ENCODE assay signal across 11 cellular contexts in genomic region chr5:76720988-76721569, GRCh38. TPM values are rescaled to one million over a fixed set of nuclear protein-coding genes. Genes with fewer than 3 reads are reported as not detected.
DNase-seq lines count a peak whose midpoint lies in the region; ATAC-seq and TF ChIP-seq lines count a peak whose summit lies in the region.
"Had no signal": no experiment of that assay in that cellular context is flagged by ENCODE, and none has a peak within 500 bp of the region (broad histone marks: within the 10 kb centered on the region; RNA-seq: fewer than 3 reads in every experiment).

No MANE protein-coding gene starts in this region.

- H3K27me3 ChIP-seq in PC-9 (ENCODE audit: insufficient read depth, low read depth) = no peaks in the 10 kb centered on the region

- H3K27ac Mint-ChIP-seq in chondrocyte (ENCODE audit: unreplicated experiment) (peak overlapping the region; percentile 49), WTC11 (no peak overlapping the region)
- H3K27ac Mint-ChIP-seq: activated naive CD4-positive, alpha-beta T cell treated with anti-CD3 and anti-CD28 coated beads, Interleukin-2, amount 50 U/mL, for 24 hours had no signal

- CTCF ChIA-PET in PC-9 (lab: Charles Lee) (no interaction called here), WTC11 (lab: Charles Lee) (no interaction called here)

- TF ChIP-seq CTCF in GM13977 (IDR thresholded peaks at IDR 0.05; ENCODE audit: extremely low read depth, insufficient read depth, missing control alignments) (no peak), chondrocyte (IDR thresholded peaks at IDR 0.05) (no peak), PC-9 (conservative IDR thresholded peaks at IDR 0.05) (no peak), WTC11 (IDR thresholded peaks at IDR 0.05) (no peak)

- no peak overlapping the region for H2AFZ ChIP-seq in PC-9

- H3K4me3 Mint-ChIP-seq in chondrocyte (ENCODE audit: unreplicated experiment) (no peak overlapping the region), WTC11 (no peak overlapping the region)
- H3K4me3 Mint-ChIP-seq: activated naive CD4-positive, alpha-beta T cell treated with anti-CD3 and anti-CD28 coated beads, Interleukin-2, amount 50 U/mL, for 24 hours had no signal

- H3K9me3 ChIP-seq in PC-9 (ENCODE audit: insufficient read depth, low read depth) = no peaks in the 10 kb centered on the region

- peak; percentile 55 for DNase-seq in GM13977 (ENCODE audit: low spot score)
- DNase-seq in chondrocyte (ENCODE audit: low spot score) = no peak
- DNase-seq in GF-D8 (lab: John Stamatoyannopoulos, UW) = no peak
- DNase-seq in PC-9 = no peak
- no peak for DNase-seq in SHP77 treated with DMSO at 0.1 percent for 48 hours (lab: John Stamatoyannopoulos, UW)
- no peak for DNase-seq in WTC11 (ENCODE audit: low spot score)
- DNase-seq: SW 1271 had no signal

- ATAC-seq in GM21367 (IDR thresholded peaks at IDR 0.05; ENCODE audit: unreplicated experiment) = peak; percentile 91
- ATAC-seq in HG03342 (IDR thresholded peaks at IDR 0.05; ENCODE audit: unreplicated experiment) = peak; percentile 92
- ATAC-seq in WTC11 = no peak

- no TSS peak for BruUV-seq in PC-9 (replicated peaks; lab: Mats Ljungman, UMichigan)

- peaks cover 78% of the 10 kb centered on the region for H3K4me1 Mint-ChIP-seq in chondrocyte (ENCODE audit: low read depth)
- peaks cover 30% of the 10 kb centered on the region for H3K4me1 Mint-ChIP-seq in WTC11

- in situ Hi-C loops in GM13977 (cut with MboI; ENCODE audit: low pct_unique_long_range_greater_than_20kb, low sequenced_read_pairs, unreplicated experiment) = no loop called here

- H3K9me2 ChIP-seq in PC-9 (ENCODE audit: insufficient read depth) = no peaks in the 10 kb centered on the region

- H3K36me3 ChIP-seq in PC-9 (ENCODE audit: low read depth) = no peaks in the 10 kb centered on the region

- H3K4me2 ChIP-seq in PC-9 = no peak overlapping the region

- no peak overlapping the region for H3K4me3 ChIP-seq in PC-9

- no peaks in the 10 kb centered on the region for H4K20me1 ChIP-seq in PC-9 (ENCODE audit: insufficient read depth)

- H3K27me3 Mint-ChIP-seq in chondrocyte (ENCODE audit: low read depth) = no peaks in the 10 kb centered on the region
- peaks cover 7% of the 10 kb centered on the region for H3K27me3 Mint-ChIP-seq in WTC11 (ENCODE audit: low read depth)

- H3K36me3 Mint-ChIP-seq in chondrocyte (ENCODE audit: low read depth) (peaks cover 3% of the 10 kb centered on the region), WTC11 (no peaks in the 10 kb centered on the region)
- H3K36me3 Mint-ChIP-seq: activated naive CD4-positive, alpha-beta T cell treated with anti-CD3 and anti-CD28 coated beads, Interleukin-2, amount 50 U/mL, for 24 hours had no signal

- intact Hi-C loops in PC-9 (cut with micrococcal nuclease; ENCODE audit: unreplicated experiment) = no loop called here

- H3K79me2 ChIP-seq in PC-9 (ENCODE audit: low read depth) = no peaks in the 10 kb centered on the region

- no peaks in the 10 kb centered on the region; the same call in 1 of the 2 replicates for H3K4me1 ChIP-seq in PC-9 (replicated peaks; ENCODE audit: insufficient read depth)

- H3F3A ChIP-seq in PC-9 (ENCODE audit: insufficient read depth, low read depth) = no peaks in the 10 kb centered on the region

- H3K27ac ChIP-seq in PC-9 = no peak overlapping the region

- H3K9me3 Mint-ChIP-seq in chondrocyte (ENCODE audit: low read depth) = no peaks in the 10 kb centered on the region
- H3K9me3 Mint-ChIP-seq in WTC11 = no peaks in the 10 kb centered on the region
- H3K9me3 Mint-ChIP-seq: activated naive CD4-positive, alpha-beta T cell treated with anti-CD3 and anti-CD28 coated beads, Interleukin-2, amount 50 U/mL, for 24 hours; IgD-negative memory B cell had no signal

- POLR2A ChIA-PET in PC-9 (lab: Charles Lee; ENCODE audit: unreplicated experiment) = no interaction called here
- POLR2A ChIA-PET in WTC11 (lab: Charles Lee) = no interaction called here

TF ChIP-seq in WTC11, 78 proteins besides CTCF, POLR2A, EP300 and RAD21:
- TF ChIP-seq TP53 (CRISPR knock-in tag; IDR thresholded peaks at IDR 0.05) (no peak), ELF4 (CRISPR knock-in tag; IDR thresholded peaks at IDR 0.05; ENCODE audit: low read depth) (no peak), GABPB1 (CRISPR knock-in tag; IDR thresholded peaks at IDR 0.05) (no peak), HMGXB4 (CRISPR knock-in tag; IDR thresholded peaks at IDR 0.05) (no peak), CBFB (CRISPR knock-in tag; IDR thresholded peaks at IDR 0.05; ENCODE audit: low read depth) (no peak), FOXP1 (CRISPR knock-in tag; IDR thresholded peaks at IDR 0.05; ENCODE audit: borderline replicate concordance) (no peak), MYBL2 (CRISPR knock-in tag; IDR thresholded peaks at IDR 0.05) (no peak), AR (CRISPR knock-in tag; IDR thresholded peaks at IDR 0.05) (no peak), ERG (CRISPR knock-in tag; IDR thresholded peaks at IDR 0.05) (no peak), MLX (CRISPR knock-in tag; IDR thresholded peaks at IDR 0.05) (no peak), CREB1 (CRISPR knock-in tag; IDR thresholded peaks at IDR 0.05) (no peak), SMAD4 (CRISPR knock-in tag; IDR thresholded peaks at IDR 0.05) (no peak)
- TF ChIP-seq, protein P1, sequence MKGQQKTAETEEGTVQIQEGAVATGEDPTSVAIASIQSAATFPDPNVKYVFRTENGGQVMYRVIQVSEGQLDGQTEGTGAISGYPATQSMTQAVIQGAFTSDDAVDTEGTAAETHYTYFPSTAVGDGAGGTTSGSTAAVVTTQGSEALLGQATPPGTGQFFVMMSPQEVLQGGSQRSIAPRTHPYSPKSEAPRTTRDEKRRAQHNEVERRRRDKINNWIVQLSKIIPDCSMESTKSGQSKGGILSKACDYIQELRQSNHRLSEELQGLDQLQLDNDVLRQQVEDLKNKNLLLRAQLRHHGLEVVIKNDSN (CRISPR knock-in tag; IDR thresholded peaks at IDR 0.05) = no peak
- TF ChIP-seq, protein P2, sequence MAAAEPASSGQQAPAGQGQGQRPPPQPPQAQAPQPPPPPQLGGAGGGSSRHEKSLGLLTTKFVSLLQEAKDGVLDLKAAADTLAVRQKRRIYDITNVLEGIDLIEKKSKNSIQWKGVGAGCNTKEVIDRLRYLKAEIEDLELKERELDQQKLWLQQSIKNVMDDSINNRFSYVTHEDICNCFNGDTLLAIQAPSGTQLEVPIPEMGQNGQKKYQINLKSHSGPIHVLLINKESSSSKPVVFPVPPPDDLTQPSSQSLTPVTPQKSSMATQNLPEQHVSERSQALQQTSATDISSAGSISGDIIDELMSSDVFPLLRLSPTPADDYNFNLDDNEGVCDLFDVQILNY (CRISPR knock-in tag; IDR thresholded peaks at IDR 0.05) = no peak

RNA-seq across cellular contexts. Expression of gene F2R, which starts 5.2 kb away (rescaled TPM):
- 126 to 176 TPM (median 128 TPM) in 3 replicates for total RNA-seq in chondrocyte
- total RNA-seq in PC-9 (2021) = 3.6 and 3.9 TPM in 2 replicates
- 18.4 to 19.8 TPM (median 19.0 TPM) in 3 replicates for total RNA-seq in WTC11 (2021)
